In the genomic region with DNA sequence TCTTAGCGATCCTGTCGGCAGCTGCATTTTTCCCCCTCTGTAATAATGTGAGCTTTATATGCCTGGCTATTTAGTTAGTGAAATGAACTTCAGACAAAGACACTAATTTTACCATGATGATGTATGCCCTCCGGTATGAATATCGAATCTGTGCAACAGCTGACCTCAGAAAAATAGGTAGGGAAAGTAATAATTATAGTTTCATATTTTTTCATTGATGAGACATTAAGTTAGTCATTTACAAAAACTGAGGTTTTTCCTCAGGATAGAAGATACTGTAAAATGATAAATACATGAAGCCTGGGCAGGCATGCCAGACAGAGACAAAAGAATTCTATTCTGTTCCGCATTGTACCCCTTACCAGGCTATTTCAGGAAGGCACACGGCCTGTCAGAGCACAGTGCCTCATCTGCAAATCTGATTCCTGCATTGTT, we compare ENCODE assay signal across 1 cellular context.
TF ChIP-seq lines count a peak whose summit lies in the region.

No MANE protein-coding gene starts in this region.

TF ChIP-seq in SK-N-SH, 30 proteins besides CTCF, POLR2A, EP300 and RAD21 (continued from another document):
- TF ChIP-seq POLR2AphosphoS5 (IDR thresholded peaks at IDR 0.05; ENCODE audit: low read depth, low read length), result peak; percentile 39; the same call in 1 of the 2 replicates
- TF ChIP-seq TCF12 (IDR thresholded peaks at IDR 0.05), result peak; percentile 86
- TF ChIP-seq TEAD4 (IDR thresholded peaks at IDR 0.05; ENCODE audit: borderline replicate concordance, insufficient read depth), result peak; percentile 58; the same call in 1 of the 2 replicates
- 0 out of 2 replicates have a peak, but pooled peaks have one; percentile 35 for TF ChIP-seq YY1 (IDR thresholded peaks at IDR 0.05; ENCODE audit: low read depth)
- 0 out of 2 replicates have a peak, but pooled peaks have one; percentile 60 for TF ChIP-seq FOXM1 (IDR thresholded peaks at IDR 0.05; ENCODE audit: low read depth)
- TF ChIP-seq JUND (IDR thresholded peaks at IDR 0.05), result peak; percentile 71
- TF ChIP-seq CHD2 (IDR thresholded peaks at IDR 0.05; ENCODE audit: low read length, partially characterized antibody), result no peak
- no peak for TF ChIP-seq NRF1 (IDR thresholded peaks at IDR 0.05; ENCODE audit: low read depth, low read length)
- TF ChIP-seq, protein P1, sequence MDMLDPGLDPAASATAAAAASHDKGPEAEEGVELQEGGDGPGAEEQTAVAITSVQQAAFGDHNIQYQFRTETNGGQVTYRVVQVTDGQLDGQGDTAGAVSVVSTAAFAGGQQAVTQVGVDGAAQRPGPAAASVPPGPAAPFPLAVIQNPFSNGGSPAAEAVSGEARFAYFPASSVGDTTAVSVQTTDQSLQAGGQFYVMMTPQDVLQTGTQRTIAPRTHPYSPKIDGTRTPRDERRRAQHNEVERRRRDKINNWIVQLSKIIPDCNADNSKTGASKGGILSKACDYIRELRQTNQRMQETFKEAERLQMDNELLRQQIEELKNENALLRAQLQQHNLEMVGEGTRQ (IDR thresholded peaks at IDR 0.05; ENCODE audit: borderline replicate concordance, low read depth, low read length), result no peak
